In genomic region chr13:114092468-114092867, GRCh38 we compare ENCODE assay signal across 17 cellular contexts. TPM values are rescaled to one million over a fixed set of nuclear protein-coding genes. Genes with fewer than 3 reads are reported as not detected.
A peak's percentile ranks its signal among the peaks of the same experiment; 100 is the strongest.
DNase-seq lines count a peak whose midpoint lies in the region; ATAC-seq, FAIRE-seq and TF ChIP-seq lines count a peak whose summit lies in the region.
"Had no signal": no experiment of that assay in that cellular context is flagged by ENCODE, and none has a peak within 500 bp of the region (broad histone marks: within the 10 kb centered on the region; RNA-seq: fewer than 3 reads in every experiment).

No MANE protein-coding gene starts in this region.

- H3K9me3 Mint-ChIP-seq in activated naive CD4-positive, alpha-beta T cell treated with anti-CD3 and anti-CD28 coated beads, Interleukin-2, amount 50 U/mL, for 24 hours = peaks cover 19% of the 10 kb centered on the region
- peaks cover 15% of the 10 kb centered on the region for H3K9me3 Mint-ChIP-seq in CD4-positive, alpha-beta T cell
- peaks cover 8% of the 10 kb centered on the region for H3K9me3 Mint-ChIP-seq in activated T-helper 17 cell treated with anti-CD3 and anti-CD28 coated beads, Interleukin-2, amount 50 U/mL, for 72 hours
- peaks cover 10 to 49% (median 29%) of the 10 kb centered on the region in 11 donors for H3K9me3 Mint-ChIP-seq in naive thymus-derived CD4-positive, alpha-beta T cell

- peak overlapping the region; percentile 23 for H3K27ac Mint-ChIP-seq in activated naive CD4-positive, alpha-beta T cell treated with anti-CD3 and anti-CD28 coated beads, Interleukin-2, amount 50 U/mL, for 24 hours
- H3K27ac Mint-ChIP-seq in CD4-positive, alpha-beta T cell = peak overlapping the region; percentile 53
- H3K27ac Mint-ChIP-seq in activated T-helper 17 cell treated with anti-CD3 and anti-CD28 coated beads, Interleukin-2, amount 50 U/mL, for 72 hours = peak overlapping the region; percentile 35
- peak overlapping the region in 6 of 9 donors; percentile 4 to 78 (median 50) for H3K27ac Mint-ChIP-seq in naive thymus-derived CD4-positive, alpha-beta T cell

- H3K4me1 ChIP-seq in naive thymus-derived CD4-positive, alpha-beta T cell (ENCODE audit: control insufficient read depth in 2 of 2, insufficient read depth in 2 of 2, low read length in 2 of 2) = peaks cover 32 to 44% of the 10 kb centered on the region in 2 donors

- peaks cover 76% of the 10 kb centered on the region for H3K4me1 Mint-ChIP-seq in activated naive CD4-positive, alpha-beta T cell treated with anti-CD3 and anti-CD28 coated beads, Interleukin-2, amount 50 U/mL, for 24 hours
- H3K4me1 Mint-ChIP-seq in CD4-positive, alpha-beta T cell (ENCODE audit: low read depth) = peaks cover 77% of the 10 kb centered on the region
- H3K4me1 Mint-ChIP-seq in activated T-helper 17 cell treated with anti-CD3 and anti-CD28 coated beads, Interleukin-2, amount 50 U/mL, for 72 hours = peaks cover 49% of the 10 kb centered on the region
- peaks cover 26 to 92% (median 64%) of the 10 kb centered on the region in 7 donors for H3K4me1 Mint-ChIP-seq in naive thymus-derived CD4-positive, alpha-beta T cell

- H3K4me3 ChIP-seq in naive thymus-derived CD4-positive, alpha-beta T cell (ENCODE audit: low read length) = no peak overlapping the region
- H3K4me3 ChIP-seq: BLaER1, GM12878, GM23248 had no signal

- CTCF ChIA-PET in CD4-positive, alpha-beta T cell (lab: Charles Lee) = no interaction called here
- CTCF ChIA-PET in naive thymus-derived CD4-positive, alpha-beta T cell (lab: Charles Lee) = no interaction called here

- no peak for TF ChIP-seq CTCF in CD4-positive, alpha-beta T cell (IDR thresholded peaks at IDR 0.05)

- H3K27me3 Mint-ChIP-seq in activated naive CD4-positive, alpha-beta T cell treated with anti-CD3 and anti-CD28 coated beads, Interleukin-2, amount 50 U/mL, for 24 hours = no peaks in the 10 kb centered on the region
- no peaks in the 10 kb centered on the region for H3K27me3 Mint-ChIP-seq in CD4-positive, alpha-beta T cell
- H3K27me3 Mint-ChIP-seq in activated T-helper 17 cell treated with anti-CD3 and anti-CD28 coated beads, Interleukin-2, amount 50 U/mL, for 72 hours = no peaks in the 10 kb centered on the region
- no peaks in the 10 kb centered on the region for H3K27me3 Mint-ChIP-seq in naive thymus-derived CD4-positive, alpha-beta T cell

- no peak overlapping the region for H3K4me3 Mint-ChIP-seq in activated naive CD4-positive, alpha-beta T cell treated with anti-CD3 and anti-CD28 coated beads, Interleukin-2, amount 50 U/mL, for 24 hours
- H3K4me3 Mint-ChIP-seq in CD4-positive, alpha-beta T cell = no peak overlapping the region
- peak overlapping the region; percentile 5 for H3K4me3 Mint-ChIP-seq in activated T-helper 17 cell treated with anti-CD3 and anti-CD28 coated beads, Interleukin-2, amount 50 U/mL, for 72 hours
- peak overlapping the region in 2 of 10 donors; percentile 51 to 62 for H3K4me3 Mint-ChIP-seq in naive thymus-derived CD4-positive, alpha-beta T cell

- H3K27ac ChIP-seq in CD4-positive, alpha-beta T cell (ENCODE audit: low read depth, low read length) = no peak overlapping the region
- no peak overlapping the region for H3K27ac ChIP-seq in naive thymus-derived CD4-positive, alpha-beta T cell (ENCODE audit: low read depth, low read length)
- H3K27ac ChIP-seq: BLaER1, GM23248 had no signal

- H3K27me3 ChIP-seq in CD4-positive, alpha-beta T cell (ENCODE audit: control insufficient read depth, insufficient read depth, low read length) = no peaks in the 10 kb centered on the region
- no peaks in the 10 kb centered on the region for H3K27me3 ChIP-seq in naive thymus-derived CD4-positive, alpha-beta T cell (ENCODE audit: control insufficient read depth in 2 of 2, insufficient read depth in 2 of 2, low read length in 2 of 2)
- H3K27me3 ChIP-seq: BLaER1 had no signal

- peaks cover 28% of the 10 kb centered on the region for H3K9me3 ChIP-seq in CD4-positive, alpha-beta T cell (ENCODE audit: control insufficient read depth, low read length)
- H3K9me3 ChIP-seq in naive thymus-derived CD4-positive, alpha-beta T cell (ENCODE audit: control insufficient read depth in 2 of 3, low read length in 3 of 3) = peaks cover 5 to 23% (median 9%) of the 10 kb centered on the region in 3 experiments

- DNase-seq in activated naive CD4-positive, alpha-beta T cell (lab: John Stamatoyannopoulos, UW) = no peak
- DNase-seq in CD4-positive, alpha-beta T cell = no peak
- DNase-seq in naive thymus-derived CD4-positive, alpha-beta T cell = no peak
- DNase-seq in Kasumi-1 (lab: John Stamatoyannopoulos, UW) (no peak), frontal cortex (ENCODE audit: low spot score in 2 of 2) (no peak)
- DNase-seq: 8988T, AML-193, DMS79, GM23248 had no signal

- POLR2A ChIA-PET in CD4-positive, alpha-beta T cell (lab: Charles Lee) = no interaction called here
- POLR2A ChIA-PET in naive thymus-derived CD4-positive, alpha-beta T cell (lab: Charles Lee) = interaction anchor here (0.6 kb wide), 1 partner anchor 131 kb away, joined by 3 read pairs; no protein-coding TSS in a partner anchor

- no peak for FAIRE-seq in frontal cortex (lab: Jason Lieb, UNC)
- FAIRE-seq: GM12878, GM18507, H54, HTR-8/SVneo had no signal

- intact Hi-C loops in CD4-positive, alpha-beta T cell (cut with DNase I, micrococcal nuclease) = no loop called here
- intact Hi-C loops in naive thymus-derived CD4-positive, alpha-beta T cell (cut with micrococcal nuclease) = no loop called here

- peaks cover 34% of the 10 kb centered on the region for H3K36me3 Mint-ChIP-seq in activated naive CD4-positive, alpha-beta T cell treated with anti-CD3 and anti-CD28 coated beads, Interleukin-2, amount 50 U/mL, for 24 hours
- H3K36me3 Mint-ChIP-seq in CD4-positive, alpha-beta T cell (ENCODE audit: low read depth) = peaks cover 98% of the 10 kb centered on the region
- peaks cover 18% of the 10 kb centered on the region for H3K36me3 Mint-ChIP-seq in activated T-helper 17 cell treated with anti-CD3 and anti-CD28 coated beads, Interleukin-2, amount 50 U/mL, for 72 hours (ENCODE audit: low read depth)
- H3K36me3 Mint-ChIP-seq in naive thymus-derived CD4-positive, alpha-beta T cell = peaks cover 18 to 80% (median 65%) of the 10 kb centered on the region in 5 donors

- no peak for ATAC-seq in CD4-positive, alpha-beta T cell (ENCODE audit: poor library complexity)
- ATAC-seq in activated T-helper 17 cell treated with anti-CD3 and anti-CD28 coated beads, Interleukin-2, amount 50 U/mL, for 72 hours (replicated peaks) = no peak
- ATAC-seq in naive thymus-derived CD4-positive, alpha-beta T cell = no peak
- ATAC-seq: GM12878, HCT116 had no signal

- peaks cover 0 to 43% (median 0%) of the 10 kb centered on the region in 3 experiments for H3K36me3 ChIP-seq in naive thymus-derived CD4-positive, alpha-beta T cell (ENCODE audit: control insufficient read depth in 2 of 3, insufficient read depth in 3 of 3, low read length in 3 of 3)

RNA-seq across cellular contexts. Expression of gene RASA3, which starts 40.0 kb away (rescaled TPM):
- 100 to 1,000 TPM; 181 to 184 TPM for total RNA-seq in CD4-positive, alpha-beta T cell
- total RNA-seq in activated T-helper 17 cell treated with anti-CD3 and anti-CD28 coated beads, Interleukin-2, amount 50 U/mL, for 72 hours = 10 to 100 TPM; 18.4 to 62.5 TPM
- total RNA-seq in naive thymus-derived CD4-positive, alpha-beta T cell = 100 to 1,000 TPM; 110 to 227 (median 199) TPM
- 100 to 1,000 TPM; 109 to 195 TPM for polyA plus RNA-seq in naive thymus-derived CD4-positive, alpha-beta T cell
- total RNA-seq in frontal cortex = 12.6 TPM
